Comparison of ENCODE assay signal across 8 cellular contexts in the genomic region with DNA sequence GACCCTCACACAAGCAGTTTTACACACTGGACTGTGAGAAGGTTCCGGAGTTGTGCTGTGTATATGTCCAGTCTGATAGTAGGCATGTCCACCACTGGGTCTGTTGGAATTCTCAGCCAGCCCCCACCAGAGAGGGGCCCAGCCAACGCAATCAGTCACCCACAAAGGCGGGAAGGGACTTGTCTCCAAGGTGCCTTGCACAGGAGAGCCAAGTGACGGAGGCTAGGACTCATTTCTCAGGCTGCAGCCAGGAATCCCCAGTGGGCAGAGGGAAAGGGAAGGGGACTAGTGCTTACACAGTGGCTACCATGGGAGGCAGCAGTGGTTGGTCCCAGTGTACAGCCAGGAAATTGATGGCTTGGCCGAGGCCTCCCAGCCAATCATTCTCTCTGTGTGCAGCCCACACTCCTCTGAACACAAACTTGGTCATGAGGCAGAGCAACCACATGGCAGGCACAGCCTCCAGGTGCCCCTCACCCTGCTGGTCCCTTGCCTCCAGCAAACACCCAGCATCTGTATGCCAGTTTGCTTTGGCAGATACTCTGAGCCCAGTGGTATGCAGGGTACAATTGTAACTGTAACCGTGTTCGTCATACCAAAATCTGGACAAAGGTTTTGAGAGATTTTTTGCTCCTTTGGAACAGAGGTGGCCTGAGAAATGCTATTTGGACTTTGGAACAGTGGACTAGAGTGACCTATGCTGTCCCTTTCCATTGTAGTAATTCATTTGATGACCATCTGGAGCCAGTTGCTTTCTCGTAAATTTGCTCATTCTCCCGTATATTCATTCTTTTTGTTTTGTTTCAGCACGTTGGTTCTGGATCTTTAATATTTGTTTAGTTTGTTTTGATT.
DNase-seq lines count a peak whose midpoint lies in the region; ATAC-seq and TF ChIP-seq lines count a peak whose summit lies in the region.

No MANE protein-coding gene starts in this region.

- H2AFZ ChIP-seq in mesenchymal stem cell (ENCODE audit: low read depth, low read length): no peak overlapping the region

- no peak overlapping the region for H2AK5ac ChIP-seq in mesenchymal stem cell (ENCODE audit: low read length, severe bottlenecking)

- no peaks in the 10 kb centered on the region for H3K27me3 Mint-ChIP-seq in T-helper 2 cell treated with Interferon-gamma antibody and Interleukin-4, amounts not matched to agents 5 μg/mL and 100 μg/mL, for 36 hours (ENCODE audit: low read depth)

- H3K36me3 Mint-ChIP-seq in T-helper 2 cell treated with Interferon-gamma antibody and Interleukin-4, amounts not matched to agents 5 μg/mL and 100 μg/mL, for 36 hours (ENCODE audit: low read depth): no peaks in the 10 kb centered on the region

- peaks cover 0 to 11% of the 10 kb centered on the region in 2 donors for H3K36me3 ChIP-seq in ascending aorta
- H3K36me3 ChIP-seq in mesenchymal stem cell (ENCODE audit: control insufficient read depth in 1 of 2, insufficient read depth in 2 of 2, low read depth in 1 of 2, low read length in 2 of 2): peaks cover 10 to 18% of the 10 kb centered on the region in 2 experiments
- H3K36me3 ChIP-seq in upper lobe of right lung: no peaks in the 10 kb centered on the region

- H3K27ac ChIP-seq in ascending aorta (peak overlapping the region; percentile 99), mesenchymal stem cell (ENCODE audit: low read length, poor library complexity, severe bottlenecking) (peak overlapping the region; percentile 7), upper lobe of right lung (peak overlapping the region; percentile 69)

- ATAC-seq in upper lobe of right lung (no peak), HG02678 (IDR thresholded peaks at IDR 0.05; ENCODE audit: unreplicated experiment) (no peak), HG03432 (IDR thresholded peaks at IDR 0.05; ENCODE audit: unreplicated experiment) (no peak)

- no peak overlapping the region for H2BK15ac ChIP-seq in mesenchymal stem cell (ENCODE audit: low read depth, poor library complexity, severe bottlenecking)

- H2BK12ac ChIP-seq in mesenchymal stem cell (ENCODE audit: low read length in 2 of 2): peak overlapping the region in 1 of 2 experiments; percentile 80

- no peak overlapping the region for H3K4me3 Mint-ChIP-seq in T-helper 2 cell treated with Interferon-gamma antibody and Interleukin-4, amounts not matched to agents 5 μg/mL and 100 μg/mL, for 36 hours

- H3K14ac ChIP-seq in mesenchymal stem cell (ENCODE audit: low read length in 2 of 2): peak overlapping the region in 1 of 2 experiments; percentile 53

- H3K4ac ChIP-seq in mesenchymal stem cell (ENCODE audit: low read depth in 1 of 2, low read length in 2 of 2): no peak overlapping the region

- H3K4me1 ChIP-seq in ascending aorta: peaks cover 56 to 100% of the 10 kb centered on the region in 2 donors
- peaks cover 57% of the 10 kb centered on the region for H3K4me1 ChIP-seq in mesenchymal stem cell (ENCODE audit: control insufficient read depth, insufficient read depth, low read depth, low read length)
- peaks cover 88% of the 10 kb centered on the region for H3K4me1 ChIP-seq in upper lobe of right lung

- H3K9ac ChIP-seq in mesenchymal stem cell (ENCODE audit: low read length): no peak overlapping the region

- peak overlapping the region; percentile 58 for H3K27ac Mint-ChIP-seq in T-helper 2 cell treated with Interferon-gamma antibody and Interleukin-4, amounts not matched to agents 5 μg/mL and 100 μg/mL, for 36 hours

- H2BK5ac ChIP-seq in mesenchymal stem cell (ENCODE audit: low read depth, low read length, poor library complexity, severe bottlenecking): no peak overlapping the region

- peak overlapping the region in 1 of 2 experiments; percentile 3 for H3K23ac ChIP-seq in mesenchymal stem cell (ENCODE audit: low read length in 2 of 2)

- no peak overlapping the region for H4K91ac ChIP-seq in mesenchymal stem cell (ENCODE audit: low read length)

- H3K18ac ChIP-seq in mesenchymal stem cell (ENCODE audit: low read depth in 1 of 2, low read length in 2 of 2): no peak overlapping the region

- H3K4me3 ChIP-seq in ascending aorta (peak overlapping the region in 1 of 2 donors; percentile 20), mesenchymal stem cell (ENCODE audit: insufficient read depth in 1 of 2, low read depth in 1 of 2, low read length in 2 of 2) (no peak overlapping the region), upper lobe of right lung (no peak overlapping the region)

- intact Hi-C loops in ascending aorta (cut with DNase I): loop anchor here (5.0 to 10.0 kb wide), 2 partner anchors 59 to 366 kb away; no protein-coding TSS in a partner anchor
- intact Hi-C loops in upper lobe of right lung (cut with DNase I): no loop called here

- TF ChIP-seq CTCF in ascending aorta (IDR thresholded peaks at IDR 0.05): peak in 1 of 3 experiments; percentile 4
- no peak for TF ChIP-seq CTCF in upper lobe of right lung (IDR thresholded peaks at IDR 0.05)

- no peak overlapping the region for H2BK120ac ChIP-seq in mesenchymal stem cell (ENCODE audit: low read depth, low read length)

- H3K9me3 Mint-ChIP-seq in T-helper 2 cell treated with Interferon-gamma antibody and Interleukin-4, amounts not matched to agents 5 μg/mL and 100 μg/mL, for 36 hours: no peaks in the 10 kb centered on the region

- H4K8ac ChIP-seq in mesenchymal stem cell (ENCODE audit: low read length): no peak overlapping the region

- peaks cover 57% of the 10 kb centered on the region for H3K4me1 Mint-ChIP-seq in T-helper 2 cell treated with Interferon-gamma antibody and Interleukin-4, amounts not matched to agents 5 μg/mL and 100 μg/mL, for 36 hours (ENCODE audit: low read depth)

- no peaks in the 10 kb centered on the region for H3K79me1 ChIP-seq in mesenchymal stem cell (replicated peaks; ENCODE audit: low read length, poor library complexity, severe bottlenecking)

- H3K9me3 ChIP-seq in ascending aorta: no peaks in the 10 kb centered on the region
- no peaks in the 10 kb centered on the region for H3K9me3 ChIP-seq in mesenchymal stem cell (ENCODE audit: control insufficient read depth, low read length)
- H3K9me3 ChIP-seq in upper lobe of right lung: no peaks in the 10 kb centered on the region

- H3K4me2 ChIP-seq in mesenchymal stem cell (ENCODE audit: low read length, poor library complexity, severe bottlenecking): no peak overlapping the region

- 98% methylated on average over 7 of the region's 10 CpGs for WGBS in mesenchymal stem cell

- H3K27me3 ChIP-seq in ascending aorta: no peaks in the 10 kb centered on the region
- H3K27me3 ChIP-seq in mesenchymal stem cell (ENCODE audit: control insufficient read depth in 1 of 2, insufficient read depth in 1 of 2, low read length in 2 of 2): no peaks in the 10 kb centered on the region
- H3K27me3 ChIP-seq in upper lobe of right lung: no peaks in the 10 kb centered on the region

- DNase-seq in T-helper 2 cell treated with Interferon-gamma antibody and Interleukin-4, amounts not matched to agents 5 μg/mL and 100 μg/mL, for 36 hours (ENCODE audit: low spot score): no peak
- no peak for DNase-seq in T-helper 2 cell
- peak in 1 of 2 donors; percentile 84 for DNase-seq in ascending aorta (ENCODE audit: low spot score in 2 of 2)
- no peak for DNase-seq in mesenchymal stem cell
- DNase-seq in upper lobe of right lung: no peak
- no peak for DNase-seq in NCI-H526 treated with DMSO at 0.1 percent for 48 hours (lab: John Stamatoyannopoulos, UW)

Comparison
In these comparisons a context has a peak if more than half of its experiments do, and no peak if none do; other contexts are left out.
1. H3K27ac ChIP-seq: peak in every context shown above with its lines; median percentile 99 in ascending aorta; 69 in upper lobe of right lung; 7 in mesenchymal stem cell.